8 cellular contexts compared by ENCODE assay signal in the genomic region with DNA sequence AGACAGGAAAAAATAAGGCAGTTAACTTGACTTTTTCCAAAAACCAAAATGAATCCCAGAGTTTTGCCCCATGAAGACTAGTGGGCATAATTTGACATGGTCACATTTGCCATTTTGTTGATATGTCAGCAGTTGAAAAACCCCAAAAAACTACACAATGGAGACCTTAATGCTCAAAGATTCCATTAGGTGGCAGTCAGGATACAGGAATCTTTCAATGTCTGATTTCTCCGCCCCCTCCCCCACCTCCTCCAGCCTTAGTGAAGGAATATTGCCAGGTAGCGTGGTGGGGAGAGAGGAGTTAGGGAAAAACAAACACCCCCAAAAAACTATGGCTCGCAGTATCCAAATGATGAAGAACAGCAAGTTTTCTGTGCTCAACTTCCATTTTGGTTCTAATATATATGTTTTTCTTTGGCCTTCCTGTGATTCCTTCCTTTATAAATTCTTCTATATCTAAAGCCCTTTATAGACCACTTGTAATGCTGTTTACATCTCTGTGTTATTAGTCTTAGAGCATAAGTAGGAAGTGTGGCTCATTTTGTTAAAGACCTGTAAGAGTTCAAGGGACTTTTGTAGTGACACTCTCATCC. TPM values are rescaled to one million over a fixed set of nuclear protein-coding genes. Genes with fewer than 3 reads are reported as not detected.
DNase-seq lines count a peak whose midpoint lies in the region; ATAC-seq, FAIRE-seq and TF ChIP-seq lines count a peak whose summit lies in the region.

No MANE protein-coding gene starts in this region.

- peaks cover 0 to 4% of the 10 kb centered on the region in 2 donors for H3K4me1 ChIP-seq in lung (ENCODE audit: control insufficient read depth in 2 of 2, insufficient read depth in 2 of 2, low read length in 2 of 2)
- no peaks in the 10 kb centered on the region for H3K4me1 ChIP-seq in testis

- intact Hi-C loops in testis (cut with DNase I; ENCODE audit: low total_unique reads): loop anchor here (10.0 kb wide), 1 partner anchor 233 kb away; no protein-coding TSS in a partner anchor

- H3K27ac ChIP-seq in lung (ENCODE audit: low read depth in 1 of 2, low read length in 1 of 2): no peak overlapping the region
- H3K27ac ChIP-seq in testis: no peak overlapping the region

- H3K9me3 ChIP-seq in MG63 (no peaks in the 10 kb centered on the region), lung (ENCODE audit: control insufficient read depth in 2 of 2, insufficient read depth in 1 of 2, low read length in 1 of 2) (no peaks in the 10 kb centered on the region), testis (no peaks in the 10 kb centered on the region)

- H3K36me3 ChIP-seq in MG63: no peaks in the 10 kb centered on the region
- H3K36me3 ChIP-seq in lung (ENCODE audit: control insufficient read depth in 2 of 2, insufficient read depth in 2 of 2, low read length in 2 of 2): no peaks in the 10 kb centered on the region
- no peaks in the 10 kb centered on the region for H3K36me3 ChIP-seq in testis (ENCODE audit: low read depth, missing control alignments)

- DNase-seq in AG09319 (ENCODE audit: extremely low read depth, low read depth) (peak; percentile 14), GM12865 (ENCODE audit: low read depth) (peak; percentile 69), MG63 (peak; percentile 10), SW480 (ENCODE audit: low spot score) (peak; percentile 66), lung (ENCODE audit: low spot score) (peak; percentile 43), testis (peak; percentile 50)

- TF ChIP-seq CTCF in AG09319 (IDR thresholded peaks at IDR 0.05; ENCODE audit: low read depth, low read length): peak; percentile 66
- peak; percentile 66 for TF ChIP-seq CTCF in GM12865 (IDR thresholded peaks at IDR 0.05; ENCODE audit: insufficient read depth, low read depth, low read length, missing control alignments)
- peak; percentile 56 for TF ChIP-seq CTCF in lung (IDR thresholded peaks at IDR 0.05; ENCODE audit: control extremely low read depth, extremely low read depth)
- peak in 2 of 3 experiments; percentile 45 to 68 for TF ChIP-seq CTCF in testis (IDR thresholded peaks at IDR 0.05)

- H3K4me3 ChIP-seq in GM12865 (ENCODE audit: low read depth, low read length) (no peak overlapping the region), MG63 (no peak overlapping the region), lung (no peak overlapping the region), testis (no peak overlapping the region)

- FAIRE-seq in colon (lab: Jason Lieb, UNC): peak; percentile 78

- no peaks in the 10 kb centered on the region for H3K27me3 ChIP-seq in MG63
- no peaks in the 10 kb centered on the region for H3K27me3 ChIP-seq in lung (ENCODE audit: control insufficient read depth, insufficient read depth)
- no peaks in the 10 kb centered on the region for H3K27me3 ChIP-seq in testis

- TF ChIP-seq POLR2A in testis (IDR thresholded peaks at IDR 0.05): no peak

- 4 to 8% methylated on average over 3 of the region's 3 CpGs for WGBS in lung, 2 donors
- 9 to 22% methylated on average over 3 of the region's 3 CpGs for WGBS in testis, 2 donors

- ATAC-seq in lung (ENCODE audit: insufficient read depth, low FRiP score) (peak; percentile 69), GM18519 (IDR thresholded peaks at IDR 0.05; ENCODE audit: low FRiP score, unreplicated experiment) (no peak)

RNA-seq across cellular contexts. Expression of a gene that starts 6.7 kb away (rescaled TPM):
- total RNA-seq in MG63 (2014; rRNA removed; shearing (Covaris generic); ENCODE audit: low replicate concordance): 5.1 and 14.6 TPM in 2 replicates
- total RNA-seq in lung: 10 to 100 TPM; 24.4 to 29.2 TPM
- 10 to 100 TPM; 11.8 to 13.3 TPM for polyA plus RNA-seq in lung
- total RNA-seq in testis: 10 to 100 TPM; 16.4 to 20.9 TPM
- polyA plus RNA-seq in testis (ENCODE audit: insufficient read depth, low read depth, low replicate concordance): 33.2 TPM

Comparison
In these comparisons a context has a peak if more than half of its experiments do, and no peak if none do; other contexts are left out.
1. DNase-seq: peak in every context shown above with its lines; median percentile 69 in GM12865; 66 in SW480; 50 in testis; 43 in lung; 14 in AG09319; 10 in MG63.